Comparison of ENCODE assay signal across 22 cellular contexts in genomic region chr18:8218263-8218662, GRCh38.
"Had no signal": no experiment of that assay in that cellular context is flagged by ENCODE, and none has a peak within 500 bp of the region (broad histone marks: within the 10 kb centered on the region; RNA-seq: fewer than 3 reads in every experiment).

No MANE protein-coding gene starts in this region.

- H3K4me1 Mint-ChIP-seq: activated T-helper 17 cell treated with anti-CD3 and anti-CD28 coated beads, Interleukin-2, amount 50 U/mL, for 72 hours; central memory CD8-positive, alpha-beta T cell; immature natural killer cell; naive thymus-derived CD8-positive, alpha-beta T cell had no signal

- ATAC-seq: activated T-helper 17 cell treated with anti-CD3 and anti-CD28 coated beads, Interleukin-2, amount 50 U/mL, for 72 hours; heart right ventricle; left lung; naive thymus-derived CD8-positive, alpha-beta T cell had no signal

- H3K9me3 Mint-ChIP-seq: central memory CD8-positive, alpha-beta T cell; T-helper 2 cell treated with Interferon-gamma antibody and Interleukin-4, amounts not matched to agents 5 μg/mL and 100 μg/mL, for 36 hours had no signal

- H3K36me3 Mint-ChIP-seq: activated naive CD8-positive, alpha-beta T cell; immature natural killer cell; naive thymus-derived CD8-positive, alpha-beta T cell had no signal

- DNase-seq: activated CD4-positive, alpha-beta T cell treated with anti-CD3 and anti-CD28 coated beads for 1 hour; activated CD4-positive, alpha-beta T cell treated with anti-CD3 and anti-CD28 coated beads, Interleukin-2, amount 50 U/mL, for 1 hour; activated naive CD4-positive, alpha-beta T cell; activated T-cell treated with anti-CD3 and anti-CD28 coated beads, Interleukin-2, amount 50 U/mL, for 1 hour; cortex of kidney; heart right ventricle; immature natural killer cell; left lung; naive thymus-derived CD8-positive, alpha-beta T cell; stimulated activated CD4-positive, alpha-beta T cell treated with anti-CD3 and anti-CD28 coated beads, Interleukin-4, amount 100 ng/mL, for 1 hour; stimulated activated naive CD4-positive, alpha-beta T cell; testis; trophoblast cell; WERI-Rb-1 had no signal

- H3K27me3 Mint-ChIP-seq: activated naive CD8-positive, alpha-beta T cell; activated T-helper 17 cell treated with anti-CD3 and anti-CD28 coated beads, Interleukin-2, amount 50 U/mL, for 72 hours; central memory CD8-positive, alpha-beta T cell had no signal

- H3K4me1 ChIP-seq: breast epithelium, left lung, testis, vagina had no signal

- H3K27me3 ChIP-seq: breast epithelium, heart right ventricle, left lung, testis, vagina had no signal

- H3K9me3 ChIP-seq: breast epithelium, heart right ventricle, left lung, testis, vagina had no signal

- H3K27ac ChIP-seq: breast epithelium, epithelial cell of prostate, heart right ventricle, left lung, testis, vagina, WERI-Rb-1 had no signal

- H3K4me3 ChIP-seq: breast epithelium, heart right ventricle, left lung, lung, testis, vagina had no signal

- H3K36me3 ChIP-seq: breast epithelium, left lung, vagina, WERI-Rb-1 had no signal

- H3K4me3 Mint-ChIP-seq: activated naive CD8-positive, alpha-beta T cell; activated T-helper 17 cell treated with anti-CD3 and anti-CD28 coated beads, Interleukin-2, amount 50 U/mL, for 72 hours; central memory CD8-positive, alpha-beta T cell; immature natural killer cell; naive thymus-derived CD8-positive, alpha-beta T cell; T-helper 2 cell treated with Interferon-gamma antibody and Interleukin-4, amounts not matched to agents 5 μg/mL and 100 μg/mL, for 36 hours had no signal

- H3K27ac Mint-ChIP-seq: activated naive CD8-positive, alpha-beta T cell; activated T-helper 17 cell treated with anti-CD3 and anti-CD28 coated beads, Interleukin-2, amount 50 U/mL, for 72 hours; immature natural killer cell; naive thymus-derived CD8-positive, alpha-beta T cell; T-helper 2 cell treated with Interferon-gamma antibody and Interleukin-4, amounts not matched to agents 5 μg/mL and 100 μg/mL, for 36 hours had no signal
